9 cellular contexts compared by ENCODE assay signal in genomic region chr22:47090591-47091240, GRCh38.
DNase-seq lines count a peak whose midpoint lies in the region; ATAC-seq, FAIRE-seq and TF ChIP-seq lines count a peak whose summit lies in the region.
"Had no signal": no experiment of that assay in that cellular context is flagged by ENCODE, and none has a peak within 500 bp of the region (broad histone marks: within the 10 kb centered on the region; RNA-seq: fewer than 3 reads in every experiment).

No MANE protein-coding gene starts in this region.

- H3K4me3 Mint-ChIP-seq in Caco-2 (ENCODE audit: unreplicated experiment): no peak overlapping the region
- peak overlapping the region; percentile 9 for H3K4me3 Mint-ChIP-seq in T-helper 1 cell treated with Interleukin-12 subunit alpha and Interleukin-12 subunit beta and Interleukin-4 antibody, amounts not matched to agents 30 μg/mL and 1 μg/mL, for 36 hours

- peaks cover 29% of the 10 kb centered on the region for H3K36me3 Mint-ChIP-seq in Caco-2 (ENCODE audit: insufficient read depth, unreplicated experiment)
- peaks cover 14% of the 10 kb centered on the region for H3K36me3 Mint-ChIP-seq in T-helper 1 cell treated with Interleukin-12 subunit alpha and Interleukin-12 subunit beta and Interleukin-4 antibody, amounts not matched to agents 30 μg/mL and 1 μg/mL, for 36 hours (ENCODE audit: low read depth)

- H3K4me2 ChIP-seq in endothelial cell of umbilical vein (ENCODE audit: insufficient read depth, low read length) (peak overlapping the region; percentile 75), osteoblast (ENCODE audit: insufficient read depth, low read length) (peak overlapping the region; percentile 84)

- no peaks in the 10 kb centered on the region; the same call in 1 of the 2 replicates for H3K36me3 ChIP-seq in Caco-2 (ENCODE audit: control insufficient read depth, insufficient read depth, low read length)
- no peaks in the 10 kb centered on the region for H3K36me3 ChIP-seq in endothelial cell of umbilical vein (ENCODE audit: control insufficient read depth in 2 of 2, extremely low read depth in 1 of 2, insufficient read depth in 2 of 2, low read length in 2 of 2)
- H3K36me3 ChIP-seq in osteoblast (ENCODE audit: insufficient read depth, low read length): no peaks in the 10 kb centered on the region

- no peaks in the 10 kb centered on the region for H3K27me3 Mint-ChIP-seq in Caco-2 (ENCODE audit: insufficient read depth, unreplicated experiment)
- H3K27me3 Mint-ChIP-seq in T-helper 1 cell treated with Interleukin-12 subunit alpha and Interleukin-12 subunit beta and Interleukin-4 antibody, amounts not matched to agents 30 μg/mL and 1 μg/mL, for 36 hours (ENCODE audit: low read depth): no peaks in the 10 kb centered on the region

- peaks cover 27% of the 10 kb centered on the region for H3K9me3 Mint-ChIP-seq in Caco-2 (ENCODE audit: unreplicated experiment)
- H3K9me3 Mint-ChIP-seq in T-helper 1 cell treated with Interleukin-12 subunit alpha and Interleukin-12 subunit beta and Interleukin-4 antibody, amounts not matched to agents 30 μg/mL and 1 μg/mL, for 36 hours: peaks cover 20% of the 10 kb centered on the region

- peak overlapping the region; percentile 78 for H3K27ac Mint-ChIP-seq in Caco-2 (ENCODE audit: unreplicated experiment)
- H3K27ac Mint-ChIP-seq in T-helper 1 cell treated with Interleukin-12 subunit alpha and Interleukin-12 subunit beta and Interleukin-4 antibody, amounts not matched to agents 30 μg/mL and 1 μg/mL, for 36 hours: no peak overlapping the region

- H3K9me1 ChIP-seq in endothelial cell of umbilical vein (replicated peaks; ENCODE audit: control insufficient read depth, extremely low read depth, insufficient read depth, low read length): no peaks in the 10 kb centered on the region

- H3K79me2 ChIP-seq in endothelial cell of umbilical vein (ENCODE audit: control insufficient read depth, insufficient read depth, low read length) (no peaks in the 10 kb centered on the region), osteoblast (ENCODE audit: insufficient read depth, low read length) (peaks cover 3% of the 10 kb centered on the region)

- CTCF ChIA-PET in Caco-2 (lab: Charles Lee) (no interaction called here), endothelial cell of umbilical vein (lab: Charles Lee) (no interaction called here)

- H2AFZ ChIP-seq in endothelial cell of umbilical vein (ENCODE audit: low read depth, low read length) (peak overlapping the region; percentile 60), osteoblast (ENCODE audit: low read length) (peak overlapping the region; percentile 40)

- TF ChIP-seq POLR2A in endothelial cell of umbilical vein (IDR thresholded peaks at IDR 0.05; ENCODE audit: low read depth, low read length): no peak
- TF ChIP-seq POLR2A in GM12891 (IDR thresholded peaks at IDR 0.05; ENCODE audit: low read depth, low read length): no peak

- dilution Hi-C loops in endothelial cell of umbilical vein (cut with MboI; ENCODE audit: extremely low pct_ligation_motif_present, low sequenced_read_pairs): no loop called here

- DNase-seq in Caco-2 (no peak), endothelial cell of umbilical vein (ENCODE audit: low read depth, low spot score) (peak; percentile 22), osteoblast (ENCODE audit: insufficient read length, low spot score, missing footprints) (no peak), GM12891 (ENCODE audit: insufficient read length, low spot score) (no peak)

- no peaks in the 10 kb centered on the region for H3K27me3 ChIP-seq in Caco-2 (replicated peaks; ENCODE audit: control insufficient read depth, insufficient read depth, low read length)
- H3K27me3 ChIP-seq in endothelial cell of umbilical vein (ENCODE audit: control insufficient read depth in 2 of 2, insufficient read depth in 2 of 2, low read length in 2 of 2): no peaks in the 10 kb centered on the region
- no peaks in the 10 kb centered on the region for H3K27me3 ChIP-seq in osteoblast (ENCODE audit: insufficient read depth, low read length)

- no peaks in the 10 kb centered on the region for H4K20me1 ChIP-seq in endothelial cell of umbilical vein (replicated peaks; ENCODE audit: control insufficient read depth, extremely low read depth, insufficient read depth, low read length)
- peaks cover 6% of the 10 kb centered on the region for H4K20me1 ChIP-seq in osteoblast (ENCODE audit: insufficient read depth, low read length)

- H3K4me1 ChIP-seq in Caco-2 (peaks cover 6% of the 10 kb centered on the region; the same call in 1 of the 2 replicates), endothelial cell of umbilical vein (ENCODE audit: control insufficient read depth, extremely low read depth, insufficient read depth, low read length) (peaks cover 8% of the 10 kb centered on the region), osteoblast (ENCODE audit: insufficient read depth, low read length) (peaks cover 25% of the 10 kb centered on the region)

- BruUV-seq in Caco-2 (replicated peaks; lab: Mats Ljungman, UMichigan): no TSS peak
- BruUV-seq in endothelial cell of umbilical vein (replicated peaks; lab: Mats Ljungman, UMichigan): no TSS peak

- POLR2A ChIA-PET in Caco-2 (lab: Charles Lee) (no interaction called here), endothelial cell of umbilical vein (lab: Charles Lee) (no interaction called here)

- no peak overlapping the region for H3K27ac ChIP-seq in endothelial cell of umbilical vein (ENCODE audit: insufficient read depth, low read depth, low read length)
- H3K27ac ChIP-seq in osteoblast (ENCODE audit: low read depth, low read length): no peak overlapping the region

- intact Hi-C loops in Caco-2 (cut with micrococcal nuclease; ENCODE audit: unreplicated experiment): no loop called here
- intact Hi-C loops in endothelial cell of umbilical vein (cut with micrococcal nuclease): no loop called here

- H3K4me3 ChIP-seq in Caco-2 (ENCODE audit: low read depth, low read length): no peak overlapping the region
- peak overlapping the region; percentile 30 to 50 (median 45) for H3K4me3 ChIP-seq in endothelial cell of umbilical vein (replicated peaks in 1 of 3; ENCODE audit: insufficient read depth in 1 of 3, low read depth in 1 of 3, low read length in 3 of 3)
- H3K4me3 ChIP-seq in osteoblast (ENCODE audit: insufficient read depth, low read length): peak overlapping the region; percentile 69
- H3K4me3 ChIP-seq: lung had no signal

- H3K9me3 ChIP-seq in Caco-2 (peaks cover 7% of the 10 kb centered on the region; the same call in 1 of the 2 replicates), endothelial cell of umbilical vein (replicated peaks; ENCODE audit: control insufficient read depth, insufficient read depth, low read length) (no peaks in the 10 kb centered on the region), osteoblast (ENCODE audit: low read depth, low read length) (no peaks in the 10 kb centered on the region)

- no peak for FAIRE-seq in endothelial cell of umbilical vein (lab: Jason Lieb, UNC)
- FAIRE-seq in GM12891 (lab: Jason Lieb, UNC): no peak

- H3K9ac ChIP-seq in endothelial cell of umbilical vein (replicated peaks; ENCODE audit: extremely low read depth, insufficient read depth, low read length): no peak overlapping the region

- ATAC-seq in GM21786 (IDR thresholded peaks at IDR 0.05; ENCODE audit: unreplicated experiment) (no peak), HG02610 (IDR thresholded peaks at IDR 0.05; ENCODE audit: unreplicated experiment) (no peak), HG03025 (IDR thresholded peaks at IDR 0.05; ENCODE audit: low FRiP score, unreplicated experiment) (no peak)

- no peak for TF ChIP-seq CTCF in Caco-2 (IDR thresholded peaks at IDR 0.05; ENCODE audit: insufficient read depth in 1 of 2, low read depth in 1 of 2, low read length in 1 of 2, severe bottlenecking in 1 of 2, unreplicated experiment in 1 of 2)
- no peak for TF ChIP-seq CTCF in endothelial cell of umbilical vein (IDR thresholded peaks at IDR 0.05; ENCODE audit: extremely low read depth in 1 of 2, insufficient read depth in 1 of 2, low read depth in 1 of 2, low read length in 2 of 2)
- no peak for TF ChIP-seq CTCF in osteoblast (IDR thresholded peaks at IDR 0.05; ENCODE audit: extremely low read depth, low read depth, low read length)

- H3K4me1 Mint-ChIP-seq in Caco-2 (ENCODE audit: low read depth, unreplicated experiment): peaks cover 13% of the 10 kb centered on the region
- peaks cover 16% of the 10 kb centered on the region for H3K4me1 Mint-ChIP-seq in T-helper 1 cell treated with Interleukin-12 subunit alpha and Interleukin-12 subunit beta and Interleukin-4 antibody, amounts not matched to agents 30 μg/mL and 1 μg/mL, for 36 hours (ENCODE audit: low read depth)

TF ChIP-seq in endothelial cell of umbilical vein, 7 proteins besides CTCF, POLR2A, EP300 and RAD21:
- TF ChIP-seq GATA2 (IDR thresholded peaks at IDR 0.05; ENCODE audit: insufficient read depth, insufficient read length, low read depth, low read length): no peak

TF ChIP-seq in GM12891, 5 proteins besides CTCF, POLR2A, EP300 and RAD21:
- TF ChIP-seq POLR2AphosphoS5 (IDR thresholded peaks at IDR 0.05; ENCODE audit: low read depth, low read length) (no peak), TAF1 (IDR thresholded peaks at IDR 0.05; ENCODE audit: low read depth, low read length) (no peak), PAX5 (IDR thresholded peaks at IDR 0.05; ENCODE audit: insufficient read depth, low read length, severe bottlenecking) (no peak), POU2F2 (IDR thresholded peaks at IDR 0.05; ENCODE audit: low read depth, low read length) (no peak), SPI1 (IDR thresholded peaks at IDR 0.05; ENCODE audit: low read depth, low read length) (no peak)
TF ChIP-seq in GM12891: peak in this region for 0.
